ENCODE assay signal across 8 cellular contexts in genomic region chr22:21952586-21953571, GRCh38. TPM values are rescaled to one million over a fixed set of nuclear protein-coding genes. Genes with fewer than 3 reads are reported as not detected.
DNase-seq lines count a peak whose midpoint lies in the region; ATAC-seq and TF ChIP-seq lines count a peak whose summit lies in the region.

Gene PPM1F, minus strand, starts transcription at chr22:21952848. Its CDS starts 6,800 bp downstream, at chr22:21946048.

- POLR2A ChIA-PET in PC-3 (lab: Charles Lee; ENCODE audit: unreplicated experiment) = no interaction called here

- peak within 1 kb of the TSS; percentile 61; the same call in 1 of the 2 replicates for H2AFZ ChIP-seq in PC-3 (ENCODE audit: low read length)

- peak within 1 kb of the TSS; percentile 85 for H3K4me2 ChIP-seq in PC-3 (ENCODE audit: low read length)

- no peaks in the 10 kb centered on the region for H3F3A ChIP-seq in PC-3 (ENCODE audit: low read length, unreplicated experiment)

- CTCF ChIA-PET in PC-3 (lab: Charles Lee) = interaction anchor here (0.6 to 1.4 kb wide), 4 partner anchors 15 to 85 kb away, joined by 3 to 10 read pairs (median 3); partner anchors contain the start of gene MAPK1

- peak; percentile 70 for TF ChIP-seq CTCF in PC-3 (conservative IDR thresholded peaks at IDR 0.05; ENCODE audit: low read depth, low read length)

- H3K36me3 ChIP-seq in PC-3 (ENCODE audit: low read depth, low read length) = no peaks in the 10 kb centered on the region
- no peaks in the 10 kb centered on the region for H3K36me3 ChIP-seq in mucosa of stomach (ENCODE audit: control insufficient read depth, insufficient read depth, low read length)

- H3K27me3 ChIP-seq in PC-3 (ENCODE audit: low read length) (no peaks in the 10 kb centered on the region), mucosa of stomach (ENCODE audit: control insufficient read depth, insufficient read depth, low read length) (no peaks in the 10 kb centered on the region)

- DNase-seq in AML-193 (lab: John Stamatoyannopoulos, UW) = peak; percentile 69 to 81
- peak; percentile 61 for DNase-seq in HT1080 (ENCODE audit: low read depth)
- peak; percentile 76 for DNase-seq in PC-3
- DNase-seq in activated T-cell treated with anti-CD3 and anti-CD28 coated beads, Interleukin-2, amount 50 U/mL, for 1 hour = peak; percentile 97
- DNase-seq in erythroblast (lab: John Stamatoyannopoulos, UW) = peak; percentile 85 to 93
- DNase-seq in stimulated activated CD8-positive, alpha-beta memory T cell treated with anti-CD3 and anti-CD28 coated beads, Interleukin-4, amount 100 ng/mL, for 4 hours (ENCODE audit: low read depth in 2 of 2, low spot score in 1 of 2) = peak; percentile 69 to 71

- H3K4me3 ChIP-seq in PC-3 (ENCODE audit: low read length) (peak within 1 kb of the TSS; percentile 85), mucosa of stomach (ENCODE audit: low read length) (peak within 1 kb of the TSS; percentile 36)

- H3K79me2 ChIP-seq in PC-3 (ENCODE audit: low read length) = peaks cover 24% of the 10 kb centered on the region

- H3K9me2 ChIP-seq in PC-3 (replicated peaks; ENCODE audit: low read length) = no peaks in the 10 kb centered on the region

- H3K9me3 ChIP-seq in PC-3 (ENCODE audit: low read length) = no peaks in the 10 kb centered on the region
- H3K9me3 ChIP-seq in mucosa of stomach (ENCODE audit: control insufficient read depth, low read length) = no peaks in the 10 kb centered on the region

- H3K27ac ChIP-seq in PC-3 (ENCODE audit: low read length) = no peak within 1 kb of the TSS

- H3K9ac ChIP-seq in PC-3 (ENCODE audit: low read length) = peak within 1 kb of the TSS; percentile 81
- H3K9ac ChIP-seq in mucosa of stomach (ENCODE audit: low read length) = peak within 1 kb of the TSS; percentile 66

- no TSS peak for BruUV-seq in PC-3 (replicated peaks; lab: Mats Ljungman, UMichigan)

- ATAC-seq in GM19035 (IDR thresholded peaks at IDR 0.05; ENCODE audit: unreplicated experiment) = peak; percentile 65
- peak; percentile 76 for ATAC-seq in PC-3

- no peak for TF ChIP-seq POLR2A in erythroblast (IDR thresholded peaks at IDR 0.05; ENCODE audit: low read length)

- intact Hi-C loops in PC-3 (cut with micrococcal nuclease) = loop anchor here (2.0 kb wide), 1 partner anchor 14 kb away; no protein-coding TSS in a partner anchor

- H4K20me1 ChIP-seq in PC-3 (ENCODE audit: low read length) = no peaks in the 10 kb centered on the region

- H3K4me1 ChIP-seq in PC-3 (ENCODE audit: insufficient read depth, low read length) (no peaks in the 10 kb centered on the region), mucosa of stomach (ENCODE audit: control insufficient read depth, insufficient read depth, low read length) (peaks cover 13% of the 10 kb centered on the region)

RNA-seq across cellular contexts. Expression of gene PPM1F, which starts in this region (rescaled TPM):
- total RNA-seq in HT1080 (2014; rRNA removed; shearing (Covaris generic)) = 75.2 and 84.4 TPM in 2 replicates
- 51.7 and 54.0 TPM in 2 replicates for polyA plus RNA-seq in HT1080 (2015; cell fraction: cytosol; rRNA removed)
- polyA plus RNA-seq in HT1080 (2015; cell fraction: nucleus; rRNA removed) = 66.6 and 73.5 TPM in 2 replicates
- 40.4 and 46.2 TPM in 2 replicates for total RNA-seq in PC-3 (2014; rRNA removed)
